Comparison of ENCODE assay signal across 10 cellular contexts in genomic region chr7:100270089-100270914, GRCh38. TPM values are rescaled to one million over a fixed set of nuclear protein-coding genes. Genes with fewer than 3 reads are reported as not detected.
DNase-seq lines count a peak whose midpoint lies in the region; ATAC-seq, FAIRE-seq and TF ChIP-seq lines count a peak whose summit lies in the region.
"Not testable (repeated sequence)": the region's sequence is repeated elsewhere in the genome, so short reads cannot be mapped to it uniquely, and the experiment has no call there.
"Had no signal": no experiment of that assay in that cellular context is flagged by ENCODE, and none has a peak within 500 bp of the region (broad histone marks: within the 10 kb centered on the region; RNA-seq: fewer than 3 reads in every experiment).

No MANE protein-coding gene starts in this region.

- H3K9me3 ChIP-seq in CD4-positive, alpha-beta T cell (ENCODE audit: control insufficient read depth, low read length); SU-DHL-6 (ENCODE audit: insufficient read depth, low read length); adrenal gland (replicated peaks in 1 of 3); endothelial cell of umbilical vein (replicated peaks; ENCODE audit: control insufficient read depth, insufficient read depth, low read length); keratinocyte (ENCODE audit: control insufficient read depth, low read depth, low read length); neuronal stem cell (replicated peaks in 1 of 2; ENCODE audit: control insufficient read depth in 2 of 2, insufficient read depth in 1 of 2, low read depth in 1 of 2, low read length in 2 of 2); subcutaneous abdominal adipose tissue (ENCODE audit: control insufficient read depth in 5 of 5, low read length in 5 of 5): not testable (repeated sequence)

- H3F3A ChIP-seq in SU-DHL-6 (ENCODE audit: insufficient read depth), result not testable (repeated sequence)

- not testable (repeated sequence) for ATAC-seq in CD4-positive, alpha-beta T cell (ENCODE audit: poor library complexity)

- not testable (repeated sequence) for H2AFZ ChIP-seq in SU-DHL-6 (ENCODE audit: low read depth, low read length, severe bottlenecking); endothelial cell of umbilical vein (ENCODE audit: low read depth, low read length); keratinocyte (ENCODE audit: control insufficient read depth, low read length); neuronal stem cell (ENCODE audit: low read length)

- not testable (repeated sequence) for H3K36me3 ChIP-seq in SU-DHL-6 (ENCODE audit: low read length); adrenal gland (replicated peaks in 1 of 2); endothelial cell of umbilical vein (ENCODE audit: control insufficient read depth in 2 of 2, extremely low read depth in 1 of 2, insufficient read depth in 2 of 2, low read length in 2 of 2); keratinocyte (ENCODE audit: control insufficient read depth in 2 of 2, extremely low read depth in 1 of 2, insufficient read depth in 2 of 2, low read length in 2 of 2); neuronal stem cell (replicated peaks in 1 of 2; ENCODE audit: control insufficient read depth in 2 of 2, insufficient read depth in 2 of 2, low read length in 2 of 2); subcutaneous abdominal adipose tissue (ENCODE audit: control insufficient read depth in 5 of 5, insufficient read depth in 5 of 5, low read length in 5 of 5)

- FAIRE-seq in endothelial cell of umbilical vein (lab: Jason Lieb, UNC); keratinocyte (lab: Jason Lieb, UNC): not testable (repeated sequence)

- H3K4me3 Mint-ChIP-seq in CD4-positive, alpha-beta T cell, result peak overlapping the region; percentile 87
- peak overlapping the region in 3 of 4 donors; percentile 82 to 92 (median 88) for H3K4me3 Mint-ChIP-seq in IgD-negative memory B cell

- peak overlapping the region; percentile 66 for H3K4me2 ChIP-seq in SU-DHL-6 (ENCODE audit: low read depth, low read length, poor library complexity, severe bottlenecking)
- H3K4me2 ChIP-seq in endothelial cell of umbilical vein (ENCODE audit: insufficient read depth, low read length), result peak overlapping the region; percentile 57
- H3K4me2 ChIP-seq in keratinocyte (ENCODE audit: control insufficient read depth, extremely low read depth, insufficient read depth, low read depth, low read length), result peak overlapping the region; percentile 29
- H3K4me2 ChIP-seq in neuronal stem cell (ENCODE audit: insufficient read depth, low read length, poor library complexity, severe bottlenecking), result peak overlapping the region; percentile 65

- CTCF ChIA-PET in CD4-positive, alpha-beta T cell (lab: Charles Lee); endothelial cell of umbilical vein (lab: Charles Lee): not testable (repeated sequence)

- not testable (repeated sequence) for H3K18ac ChIP-seq in neuronal stem cell (ENCODE audit: low read length)

- not testable (repeated sequence) for H3K23ac ChIP-seq in neuronal stem cell (ENCODE audit: low read depth, low read length, poor library complexity)

- H3K9me1 ChIP-seq in endothelial cell of umbilical vein (replicated peaks; ENCODE audit: control insufficient read depth, extremely low read depth, insufficient read depth, low read length); keratinocyte (ENCODE audit: control insufficient read depth, extremely low read depth, insufficient read depth, low read length): not testable (repeated sequence)

- intact Hi-C loops in CD4-positive, alpha-beta T cell (cut with DNase I, micrococcal nuclease), result loop anchor here (5.0 to 10.0 kb wide), 4 partner anchors 48 to 113 kb away; partner anchors contain the start of gene TRAPPC14 (in 1 of the 2)
- intact Hi-C loops in adrenal gland (cut with DNase I), result not testable (repeated sequence)
- intact Hi-C loops in endothelial cell of umbilical vein (cut with micrococcal nuclease), result loop anchor here (10.0 kb wide), 1 partner anchor 74 kb away; no protein-coding TSS in a partner anchor

- H2BK120ac ChIP-seq in neuronal stem cell (ENCODE audit: low read depth, low read length), result not testable (repeated sequence)

- not testable (repeated sequence) for H4K91ac ChIP-seq in neuronal stem cell (ENCODE audit: low read depth, low read length, poor library complexity)

- TSS peak; percentile 18 for BruUV-seq in endothelial cell of umbilical vein (replicated peaks; lab: Mats Ljungman, UMichigan)

- H3K9me2 ChIP-seq in SU-DHL-6 (replicated peaks; ENCODE audit: insufficient read depth, low read length), result not testable (repeated sequence)

- H3K4me1 ChIP-seq in adrenal gland (replicated peaks in 1 of 2), result peaks cover 11 to 21% of the 10 kb centered on the region in 2 donors
- H3K4me1 ChIP-seq in endothelial cell of umbilical vein (ENCODE audit: control insufficient read depth, extremely low read depth, insufficient read depth, low read length); keratinocyte (ENCODE audit: control insufficient read depth, extremely low read depth, insufficient read depth, low read length); neuronal stem cell (ENCODE audit: control insufficient read depth in 2 of 2, insufficient read depth in 1 of 2, low read depth in 1 of 2, low read length in 2 of 2): not testable (repeated sequence)
- peaks cover 0 to 18% (median 14%) of the 10 kb centered on the region in 5 donors for H3K4me1 ChIP-seq in subcutaneous abdominal adipose tissue (ENCODE audit: control insufficient read depth in 5 of 5, insufficient read depth in 5 of 5, low read length in 5 of 5)

- not testable (repeated sequence) for H3K79me2 ChIP-seq in SU-DHL-6 (ENCODE audit: insufficient read depth, low read length); endothelial cell of umbilical vein (ENCODE audit: control insufficient read depth, insufficient read depth, low read length); keratinocyte (ENCODE audit: control insufficient read depth, insufficient read depth, low read length)

- not testable (repeated sequence) for H4K20me1 ChIP-seq in SU-DHL-6 (ENCODE audit: low read depth, low read length); endothelial cell of umbilical vein (replicated peaks; ENCODE audit: control insufficient read depth, extremely low read depth, insufficient read depth, low read length); keratinocyte (ENCODE audit: control insufficient read depth, extremely low read depth, insufficient read depth, low read length)

- H3K27ac Mint-ChIP-seq in CD4-positive, alpha-beta T cell, result peak overlapping the region; percentile 65
- H3K27ac Mint-ChIP-seq in IgD-negative memory B cell, result peak overlapping the region in 2 of 3 donors; percentile 53 to 65

- not testable (repeated sequence) for H4K8ac ChIP-seq in neuronal stem cell (ENCODE audit: low read depth, low read length)

- POLR2A ChIA-PET in CD4-positive, alpha-beta T cell (lab: Charles Lee); endothelial cell of umbilical vein (lab: Charles Lee): not testable (repeated sequence)

- dilution Hi-C loops in endothelial cell of umbilical vein (cut with MboI; ENCODE audit: extremely low pct_ligation_motif_present, low sequenced_read_pairs); keratinocyte (cut with MboI; ENCODE audit: extremely low pct_ligation_motif_present, low sequenced_read_pairs): not testable (repeated sequence)

- H3K79me1 ChIP-seq in neuronal stem cell (ENCODE audit: low read depth, low read length), result not testable (repeated sequence)

- H2BK15ac ChIP-seq in neuronal stem cell (ENCODE audit: low read length), result not testable (repeated sequence)

- H3K9ac ChIP-seq in SU-DHL-6 (ENCODE audit: low read length), result 0 out of 2 replicates have a peak overlapping the region, but pooled peaks have one; percentile 57
- not testable (repeated sequence) for H3K9ac ChIP-seq in endothelial cell of umbilical vein (replicated peaks; ENCODE audit: extremely low read depth, insufficient read depth, low read length); keratinocyte (ENCODE audit: control insufficient read depth, extremely low read depth, insufficient read depth, low read length); neuronal stem cell (ENCODE audit: low read depth, low read length, poor library complexity)
- peak overlapping the region in 1 of 5 donors; percentile 47 for H3K9ac ChIP-seq in subcutaneous abdominal adipose tissue (ENCODE audit: low read length in 5 of 5)

- not testable (repeated sequence) for TF ChIP-seq POLR2A in adrenal gland (IDR thresholded peaks at IDR 0.05); endothelial cell of umbilical vein (IDR thresholded peaks at IDR 0.05; ENCODE audit: low read depth, low read length)

- not testable (repeated sequence) for TF ChIP-seq CTCF in CD4-positive, alpha-beta T cell (IDR thresholded peaks at IDR 0.05); SU-DHL-6 (IDR thresholded peaks at IDR 0.05; ENCODE audit: insufficient read depth, low read length, poor library complexity, severe bottlenecking); adrenal gland (IDR thresholded peaks at IDR 0.05); endothelial cell of umbilical vein (IDR thresholded peaks at IDR 0.05; ENCODE audit: extremely low read depth in 1 of 2, insufficient read depth in 1 of 2, low read depth in 1 of 2, low read length in 2 of 2); keratinocyte (optimal IDR thresholded peaks at IDR 0.05 in 1 of 3, IDR thresholded peaks at IDR 0.05 in 1 of 3, conservative IDR thresholded peaks at IDR 0.05 in 1 of 3; ENCODE audit: extremely low read depth in 1 of 3, insufficient read depth in 2 of 3, low read length in 3 of 3)

- not testable (repeated sequence) for H3K36me3 Mint-ChIP-seq in CD4-positive, alpha-beta T cell (ENCODE audit: low read depth); IgD-negative memory B cell

- WGBS in adrenal gland, 4 donors, result 18 to 37% (median 22%) methylated on average over 11 to 15 of the region's 22 CpGs
- no CpG with 5 or more reads among the region's 22 CpGs for WGBS in neuronal stem cell (ENCODE audit: extremely low coverage in 2 of 2, insufficient read length in 2 of 2, insufficient replicate concordance in 1 of 2), 2 donors

- H3K14ac ChIP-seq in neuronal stem cell (ENCODE audit: low read length), result not testable (repeated sequence)

- not testable (repeated sequence) for DNase-seq in CD4-positive, alpha-beta T cell; keratinocyte (ENCODE audit: low read depth, low spot score); neuronal stem cell (ENCODE audit: low spot score)
- peak in 5 of 7 donors; percentile 22 to 39 (median 33) for DNase-seq in adrenal gland
- DNase-seq in endothelial cell of umbilical vein (ENCODE audit: low read depth, low spot score), result peak; percentile 56

- H3K4me3 ChIP-seq in SU-DHL-6 (ENCODE audit: insufficient read depth, low read length, poor library complexity, severe bottlenecking), result not testable (repeated sequence)
- peak overlapping the region in 1 of 4 donors; percentile 95 for H3K4me3 ChIP-seq in adrenal gland
- H3K4me3 ChIP-seq in endothelial cell of umbilical vein (replicated peaks in 1 of 3; ENCODE audit: insufficient read depth in 1 of 3, low read depth in 1 of 3, low read length in 3 of 3), result peak overlapping the region in 2 of 3 experiments; percentile 42 to 68
- H3K4me3 ChIP-seq in keratinocyte (ENCODE audit: control insufficient read depth in 2 of 3, extremely low read depth in 1 of 3, insufficient read depth in 2 of 3, low read depth in 1 of 3, low read length in 3 of 3), result peak overlapping the region in 1 of 3 experiments; percentile 42
- H3K4me3 ChIP-seq in neuronal stem cell (ENCODE audit: low read length in 2 of 2), result peak overlapping the region; percentile 73 to 82
- H3K4me3 ChIP-seq in subcutaneous abdominal adipose tissue (ENCODE audit: low read depth in 1 of 5, low read length in 5 of 5), result peak overlapping the region in 3 of 5 donors; percentile 2 to 42 (median 34)

- not testable (repeated sequence) for H3K27ac ChIP-seq in CD4-positive, alpha-beta T cell (ENCODE audit: low read depth, low read length); SU-DHL-6 (ENCODE audit: low read depth, low read length); endothelial cell of umbilical vein (ENCODE audit: insufficient read depth, low read depth, low read length); keratinocyte (ENCODE audit: control insufficient read depth, insufficient read depth, low read length); neuronal stem cell (replicated peaks; ENCODE audit: low read length); subcutaneous abdominal adipose tissue (ENCODE audit: low read depth, low read length)
- peak overlapping the region in 2 of 5 donors; percentile 70 to 86 for H3K27ac ChIP-seq in adrenal gland

- H3K27me3 Mint-ChIP-seq in CD4-positive, alpha-beta T cell; IgD-negative memory B cell: not testable (repeated sequence)

- H3K4me1 Mint-ChIP-seq in CD4-positive, alpha-beta T cell (ENCODE audit: low read depth), result not testable (repeated sequence)
- H3K4me1 Mint-ChIP-seq in IgD-negative memory B cell, result peaks cover 4 to 21% (median 15%) of the 10 kb centered on the region in 3 donors

- H3K9me3 Mint-ChIP-seq in CD4-positive, alpha-beta T cell; IgD-negative memory B cell: not testable (repeated sequence)

- not testable (repeated sequence) for H3K27me3 ChIP-seq in CD4-positive, alpha-beta T cell (ENCODE audit: control insufficient read depth, insufficient read depth, low read length); SU-DHL-6 (ENCODE audit: low read length); adrenal gland; endothelial cell of umbilical vein (ENCODE audit: control insufficient read depth in 2 of 2, insufficient read depth in 2 of 2, low read length in 2 of 2); keratinocyte (ENCODE audit: control insufficient read depth, extremely low read depth, insufficient read depth, low read length); neuronal stem cell (ENCODE audit: control insufficient read depth in 3 of 3, insufficient read depth in 3 of 3, low read depth in 1 of 3, low read length in 3 of 3); subcutaneous abdominal adipose tissue (ENCODE audit: control insufficient read depth in 5 of 5, insufficient read depth in 4 of 5, low read length in 5 of 5)

- not testable (repeated sequence) for H2BK5ac ChIP-seq in neuronal stem cell (ENCODE audit: low read length)

- not testable (repeated sequence) for H2BK12ac ChIP-seq in neuronal stem cell (ENCODE audit: low read length)

- H3K4ac ChIP-seq in neuronal stem cell (ENCODE audit: low read length), result not testable (repeated sequence)

- not testable (repeated sequence) for H2AK5ac ChIP-seq in neuronal stem cell (ENCODE audit: low read depth, low read length)

RNA-seq across cellular contexts. Expression of gene SPDYE3, which starts 37.2 kb away (rescaled TPM):
- not detected for total RNA-seq in CD4-positive, alpha-beta T cell
- 9.9 TPM for polyA plus RNA-seq in IgD-negative memory B cell
- total RNA-seq in adrenal gland, result not detected
- under 1 TPM in 1 of 3 donors, not detected in 2; 0.16 TPM for polyA plus RNA-seq in adrenal gland
- not detected in 2 replicates for total RNA-seq in endothelial cell of umbilical vein
- polyA plus RNA-seq in endothelial cell of umbilical vein, result not detected in 2 replicates
- polyA plus RNA-seq in endothelial cell of umbilical vein (2011; cell fraction: cytosol; rRNA removed), result not detected in 2 replicates
- not detected in 2 replicates for polyA plus RNA-seq in endothelial cell of umbilical vein (2011; cell fraction: nucleus; rRNA removed)
- 3.0 and 3.8 TPM in 2 replicates for polyA plus RNA-seq in endothelial cell of umbilical vein (2012)
- polyA minus RNA-seq in endothelial cell of umbilical vein, result not detected in 2 replicates
- polyA minus RNA-seq in endothelial cell of umbilical vein (2011; cell fraction: cytosol; rRNA and poly(A)+ RNA removed), result not detected
- polyA minus RNA-seq in endothelial cell of umbilical vein (2011; cell fraction: nucleus; rRNA and poly(A)+ RNA removed), result not detected in 2 replicates
- not detected in 3 replicates for polyA plus RNA-seq in keratinocyte
- not detected for polyA plus RNA-seq in keratinocyte (2011; ENCODE audit: low read depth)
- polyA plus RNA-seq in keratinocyte (2011; cell fraction: cytosol; rRNA removed), result not detected in 2 replicates
- polyA plus RNA-seq in keratinocyte (2011; cell fraction: nucleus; rRNA removed), result not detected in 2 replicates
- 1.5 and 1.9 TPM in 2 replicates for polyA plus RNA-seq in keratinocyte (2012; ENCODE audit: low replicate concordance)
- not detected in 3 replicates for polyA minus RNA-seq in keratinocyte
- polyA minus RNA-seq in keratinocyte (2011; cell fraction: cytosol; rRNA and poly(A)+ RNA removed), result not detected
- polyA minus RNA-seq in keratinocyte (2011; cell fraction: nucleus; rRNA and poly(A)+ RNA removed), result not detected in 2 replicates
- polyA plus RNA-seq in neuronal stem cell (2013, experiment 1 of 2), result not detected
- not detected for polyA plus RNA-seq in neuronal stem cell (2013, experiment 2 of 2)
- total RNA-seq: cardiac septum, NCI-H460 had no signal

RNA-seq across cellular contexts. Expression of gene PVRIG, which starts 50.6 kb away (rescaled TPM):
- 10 to 100 TPM; 30.1 to 33.2 TPM for total RNA-seq in CD4-positive, alpha-beta T cell
- 94.5 TPM for polyA plus RNA-seq in IgD-negative memory B cell
- total RNA-seq in adrenal gland, result 1 to 10 TPM in 3 of 8 donors, under 1 TPM in 5; 0.21 to 1.8 (median 0.56) TPM
- under 1 TPM in 2 of 3 donors, not detected in 1; 0.34 to 0.56 TPM for polyA plus RNA-seq in adrenal gland
- 0.80 TPM in 1 of 2 replicates, not detected in the other for total RNA-seq in endothelial cell of umbilical vein
- not detected in 2 replicates for polyA plus RNA-seq in endothelial cell of umbilical vein
- not detected in 2 replicates for polyA plus RNA-seq in endothelial cell of umbilical vein (2011; cell fraction: cytosol; rRNA removed)
- not detected in 2 replicates for polyA plus RNA-seq in endothelial cell of umbilical vein (2011; cell fraction: nucleus; rRNA removed)
- polyA plus RNA-seq in endothelial cell of umbilical vein (2012), result 1.6 and 2.1 TPM in 2 replicates
- not detected in 2 replicates for polyA minus RNA-seq in endothelial cell of umbilical vein
- not detected for polyA minus RNA-seq in endothelial cell of umbilical vein (2011; cell fraction: cytosol; rRNA and poly(A)+ RNA removed)
- not detected in 2 replicates for polyA minus RNA-seq in endothelial cell of umbilical vein (2011; cell fraction: nucleus; rRNA and poly(A)+ RNA removed)
- 0.31 to 0.41 TPM (median 0.36 TPM) in 3 replicates for polyA plus RNA-seq in keratinocyte
- not detected for polyA plus RNA-seq in keratinocyte (2011; ENCODE audit: low read depth)
- not detected in 2 replicates for polyA plus RNA-seq in keratinocyte (2011; cell fraction: cytosol; rRNA removed)
- 1.2 and 2.8 TPM in 2 replicates for polyA plus RNA-seq in keratinocyte (2011; cell fraction: nucleus; rRNA removed)
- 0.30 TPM in 1 of 2 replicates, not detected in the other for polyA plus RNA-seq in keratinocyte (2012; ENCODE audit: low replicate concordance)
- polyA minus RNA-seq in keratinocyte, result 1.2 to 1.6 TPM in 2 of 3 replicates, not detected in the other
- polyA minus RNA-seq in keratinocyte (2011; cell fraction: cytosol; rRNA and poly(A)+ RNA removed), result not detected
- polyA minus RNA-seq in keratinocyte (2011; cell fraction: nucleus; rRNA and poly(A)+ RNA removed), result 3.1 and 4.0 TPM in 2 replicates
- polyA plus RNA-seq in neuronal stem cell (2013, experiment 1 of 2), result not detected
- not detected for polyA plus RNA-seq in neuronal stem cell (2013, experiment 2 of 2)
- total RNA-seq: cardiac septum, NCI-H460 had no signal

Comparison
In these comparisons a context has a peak if more than half of its experiments do, and no peak if none do; other contexts are left out.
1. RNA of gene PVRIG, which starts 50.6 kb away (polyA plus RNA-seq): 94.5 TPM in IgD-negative memory B cell (single experiment); 0.30 to 2.8 TPM in keratinocyte, 0.34 to 0.56 TPM in adrenal gland and 1.6 to 2.1 TPM in endothelial cell of umbilical vein; every median in the first group is over 10 times any median in the second.
2. Peak in every context shown above with its lines, with median percentiles within 50 percentile points of each other: H3K4me2 ChIP-seq.